Comparison of ENCODE assay signal across 8 cellular contexts in the genomic region with DNA sequence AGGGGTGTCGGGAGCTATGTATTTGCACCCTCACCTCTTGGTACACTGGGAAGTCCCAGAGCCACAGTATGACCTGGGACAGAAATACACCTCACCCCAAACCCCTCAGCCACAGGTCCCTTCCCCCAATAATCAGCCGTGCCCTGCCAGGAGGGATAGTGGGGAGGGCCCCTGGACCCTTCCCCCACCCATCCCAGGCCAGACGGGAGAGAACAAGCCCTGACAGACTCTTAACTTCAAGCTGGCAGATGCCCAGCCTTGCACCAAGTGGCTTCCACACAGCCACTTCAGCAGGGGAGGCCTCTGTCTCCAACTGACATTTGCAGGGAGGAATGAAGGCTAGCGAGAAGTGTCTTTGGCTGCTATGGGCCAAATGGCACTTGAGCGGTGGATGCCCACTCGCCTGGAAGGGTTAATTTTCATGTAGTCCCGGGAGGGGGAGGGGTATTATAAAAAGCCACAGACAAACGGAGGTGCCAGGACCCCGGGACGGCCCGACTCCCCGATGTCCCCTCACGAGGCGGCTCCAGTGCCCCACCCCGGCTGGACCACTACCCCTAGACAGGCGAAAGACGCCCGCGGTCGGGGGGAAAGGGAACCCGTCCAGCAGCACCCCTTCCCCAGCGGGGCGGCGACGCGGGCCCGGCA. TPM values are rescaled to one million over a fixed set of nuclear protein-coding genes. Genes with fewer than 3 reads are reported as not detected.
DNase-seq lines count a peak whose midpoint lies in the region; ATAC-seq lines count a peak whose summit lies in the region.

No MANE protein-coding gene starts in this region.

- H3K27ac ChIP-seq in epithelial cell of prostate, result peak overlapping the region; percentile 48

- ATAC-seq in GM19452 (IDR thresholded peaks at IDR 0.05; ENCODE audit: unreplicated experiment) (no peak), HG02623 (IDR thresholded peaks at IDR 0.05; ENCODE audit: unreplicated experiment) (no peak)

- peak; percentile 74 for DNase-seq in DMS79 (lab: John Stamatoyannopoulos, UW)
- DNase-seq in NCI-H524 (lab: John Stamatoyannopoulos, UW), result peak; percentile 86 to 95
- no peak for DNase-seq in epithelial cell of prostate (ENCODE audit: low read depth, low spot score)
- DNase-seq in myocyte (ENCODE audit: low read depth), result peak; percentile 82
- no peak for DNase-seq in GDM1 (lab: John Stamatoyannopoulos, UW)
- no peak for DNase-seq in UCSD-AML1 (lab: John Stamatoyannopoulos, UW; ENCODE audit: unreplicated experiment)

RNA-seq across cellular contexts. Expression of a gene that starts 0.5 kb away (rescaled TPM):
- total RNA-seq in myocyte, result 131 and 152 TPM in 2 replicates
- 54.8 TPM for polyA plus RNA-seq in myocyte (2012)

RNA-seq across cellular contexts. Expression of a gene that starts 51.1 kb away (rescaled TPM):
- 161 and 193 TPM in 2 replicates for total RNA-seq in myocyte
- 198 TPM for polyA plus RNA-seq in myocyte (2012)

RNA-seq across cellular contexts. Expression of a gene that starts 51.7 kb away (rescaled TPM):
- total RNA-seq in myocyte, result 42.9 and 44.4 TPM in 2 replicates
- polyA plus RNA-seq in myocyte (2012), result 65.5 TPM

Comparison
In these comparisons a context has a peak if more than half of its experiments do, and no peak if none do; other contexts are left out.
1. DNase-seq: peak in DMS79 (single experiment), NCI-H524 (2 of 2) and myocyte (single experiment); none in epithelial cell of prostate (single experiment), GDM1 (single experiment) and UCSD-AML1 (single experiment).